13 cellular contexts compared by ENCODE assay signal in the genomic region with DNA sequence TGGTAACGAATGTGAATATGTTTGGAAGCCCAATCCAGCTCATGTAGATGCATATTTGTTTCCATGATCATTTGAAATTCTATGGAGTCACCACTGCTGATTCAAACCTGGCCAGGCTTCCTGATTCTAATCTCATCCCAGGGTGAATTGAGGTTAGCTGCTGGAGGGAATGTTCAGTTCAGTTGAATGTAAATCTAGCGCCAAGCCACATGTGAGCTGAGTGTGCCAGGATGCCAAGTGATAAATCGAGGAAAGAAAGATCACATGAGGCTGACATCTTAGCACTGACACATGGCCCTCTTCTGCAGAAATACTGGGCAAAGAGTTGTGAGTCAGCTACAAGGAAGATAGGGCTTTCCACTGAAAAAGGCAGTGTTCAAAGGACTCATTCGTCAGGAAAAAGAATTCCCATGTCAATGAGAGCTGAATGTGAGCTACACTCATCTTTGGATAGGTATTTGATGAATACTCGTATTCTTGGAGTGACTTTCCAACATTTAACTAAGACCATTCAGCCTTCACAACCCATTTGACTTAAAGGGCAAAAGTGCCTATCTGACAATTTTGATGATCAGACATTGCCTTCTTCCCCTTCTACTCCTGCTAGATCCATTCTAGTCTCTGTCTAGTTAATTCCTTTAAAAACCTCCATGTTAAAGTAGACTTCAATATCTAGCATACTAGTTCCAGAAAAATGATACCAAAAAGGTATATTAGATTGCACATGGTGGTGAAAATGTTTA.
DNase-seq lines count a peak whose midpoint lies in the region; ATAC-seq and TF ChIP-seq lines count a peak whose summit lies in the region.
"Had no signal": no experiment of that assay in that cellular context is flagged by ENCODE, and none has a peak within 500 bp of the region (broad histone marks: within the 10 kb centered on the region; RNA-seq: fewer than 3 reads in every experiment).

No MANE protein-coding gene starts in this region.

- ATAC-seq in GM21390 (IDR thresholded peaks at IDR 0.05; ENCODE audit: unreplicated experiment), result no peak
- ATAC-seq: activated CD4-positive, CD25-positive, alpha-beta regulatory T cell treated with anti-CD3 and anti-CD28 coated beads, Interleukin-2, amount 50 U/mL, for 24 hours had no signal

- no peak overlapping the region for H3K9ac ChIP-seq in H9 (ENCODE audit: extremely low read depth, insufficient read length, low read length)
- H3K9ac ChIP-seq: BLaER1 treated with 17β-estradiol and CSF1 and Interleukin-3, amounts not matched to agents 10 nM and 100 nM had no signal

- H2BK20ac ChIP-seq in H9 (ENCODE audit: low read depth, low read length, poor library complexity, severe bottlenecking), result no peak overlapping the region

- H2AFZ ChIP-seq in ACC112 (ENCODE audit: low read length, unreplicated experiment) (peak overlapping the region; percentile 24), H9 (ENCODE audit: low read length) (no peak overlapping the region)

- H3K36me3 Mint-ChIP-seq in H9 (ENCODE audit: insufficient read depth in 1 of 3, low read depth in 3 of 3), result no peaks in the 10 kb centered on the region

- H3K4me2 ChIP-seq in H9 (ENCODE audit: insufficient read depth, insufficient read length, low read length), result no peak overlapping the region
- H3K4me2 ChIP-seq: BLaER1 treated with 17β-estradiol and CSF1 and Interleukin-3, amounts not matched to agents 10 nM and 100 nM had no signal

- no peaks in the 10 kb centered on the region; the same call in 1 of the 2 replicates for H3K36me3 ChIP-seq in ACC112 (ENCODE audit: insufficient read depth, low read length)
- H3K36me3 ChIP-seq: BLaER1 treated with 17β-estradiol and CSF1 and Interleukin-3, amounts not matched to agents 10 nM and 100 nM; thyroid gland had no signal

- H3K4ac ChIP-seq in H9 (ENCODE audit: low read depth, low read length), result no peak overlapping the region

- no peak overlapping the region for H3K23ac ChIP-seq in H9 (ENCODE audit: insufficient read length, low read depth, low read length)

- H3K14ac ChIP-seq in H9 (ENCODE audit: insufficient read depth, low read length), result no peak overlapping the region

- no peak overlapping the region for H2BK5ac ChIP-seq in H9 (ENCODE audit: insufficient read length, low read length)

- H2BK15ac ChIP-seq in H9 (ENCODE audit: low read depth, low read length), result no peak overlapping the region

- H2BK120ac ChIP-seq in H9 (ENCODE audit: low read depth, low read length, poor library complexity, severe bottlenecking), result no peak overlapping the region

- no peak overlapping the region for H4K91ac ChIP-seq in H9 (ENCODE audit: insufficient read length, low read depth, low read length)

- no peaks in the 10 kb centered on the region for H3K9me3 ChIP-seq in H9 (ENCODE audit: control insufficient read depth, low read depth, low read length)
- H3K9me3 ChIP-seq: BLaER1 treated with 17β-estradiol and CSF1 and Interleukin-3, amounts not matched to agents 10 nM and 100 nM; thyroid gland had no signal

- H3K4me3 Mint-ChIP-seq in H9, result no peak overlapping the region

- no peaks in the 10 kb centered on the region for H4K20me1 ChIP-seq in H9 (ENCODE audit: control insufficient read depth, insufficient read depth, insufficient read length)
- H4K20me1 ChIP-seq: BLaER1 treated with 17β-estradiol and CSF1 and Interleukin-3, amounts not matched to agents 10 nM and 100 nM had no signal

- H3K27me3 Mint-ChIP-seq in H9 (ENCODE audit: low read depth), result no peaks in the 10 kb centered on the region; the same call in 1 of the 2 replicates

- peak overlapping the region; percentile 91 for H3K27ac ChIP-seq in ACC112 (ENCODE audit: low read depth, low read length)
- no peak overlapping the region for H3K27ac ChIP-seq in H9 (ENCODE audit: insufficient read length, low read depth, low read length)
- H3K27ac ChIP-seq in angular gyrus (ENCODE audit: low read depth, low read length), result peak overlapping the region; percentile 9
- H3K27ac ChIP-seq: BLaER1 treated with 17β-estradiol and CSF1 and Interleukin-3, amounts not matched to agents 10 nM and 100 nM; thyroid gland had no signal

- peak overlapping the region in 2 of 3 experiments; percentile 62 to 66; a peak in 2 of 7 replicates for H3K27ac Mint-ChIP-seq in H9

- H3K27me3 ChIP-seq in ACC112 (ENCODE audit: insufficient read depth, low read length) (no peaks in the 10 kb centered on the region), H9 (ENCODE audit: insufficient read depth, low read length) (no peaks in the 10 kb centered on the region)
- H3K27me3 ChIP-seq: BLaER1 treated with 17β-estradiol and CSF1 and Interleukin-3, amounts not matched to agents 10 nM and 100 nM; thyroid gland had no signal

- no peak overlapping the region for H3K18ac ChIP-seq in H9 (ENCODE audit: insufficient read length, low read depth, low read length)

- H3K4me1 ChIP-seq in ACC112 (ENCODE audit: control insufficient read depth, insufficient read depth, low read length, unreplicated experiment) (peaks cover 19% of the 10 kb centered on the region), H9 (ENCODE audit: insufficient read depth, low read length) (no peaks in the 10 kb centered on the region; the same call in 1 of the 2 replicates)
- H3K4me1 ChIP-seq: BLaER1 treated with 17β-estradiol and CSF1 and Interleukin-3, amounts not matched to agents 10 nM and 100 nM; thyroid gland had no signal

- H3K4me1 Mint-ChIP-seq in H9, result peaks cover 6 to 8% of the 10 kb centered on the region in 2 experiments

- no peaks in the 10 kb centered on the region for H3K23me2 ChIP-seq in H9 (ENCODE audit: insufficient read length, low read depth, low read length, poor library complexity, severe bottlenecking)

- WGBS in H9 (ENCODE audit: extremely low coverage, insufficient read length, low lambda C conversion rate), result no CpG with 5 or more reads among the region's 5 CpGs

- H3T11ph ChIP-seq in H9 (ENCODE audit: low read length), result no peak overlapping the region

- H3K79me1 ChIP-seq in H9 (ENCODE audit: insufficient read depth, low read depth, low read length, poor library complexity, severe bottlenecking), result no peaks in the 10 kb centered on the region

- H3K56ac ChIP-seq in H9 (ENCODE audit: insufficient read length, low read depth, low read length), result no peak overlapping the region

- H2BK12ac ChIP-seq in H9 (ENCODE audit: insufficient read length, low read depth, low read length), result no peak overlapping the region

- no peak for TF ChIP-seq CTCF in H9 (conservative IDR thresholded peaks at IDR 0.05)

- no peak overlapping the region for H3K4me3 ChIP-seq in ACC112 (ENCODE audit: low read depth, low read length)
- H3K4me3 ChIP-seq: BLaER1 treated with 17β-estradiol and CSF1 and Interleukin-3, amounts not matched to agents 10 nM and 100 nM; thyroid gland had no signal

- no peaks in the 10 kb centered on the region for H3K9me3 Mint-ChIP-seq in H9

- no peaks in the 10 kb centered on the region for H3K79me2 ChIP-seq in ACC112 (ENCODE audit: control insufficient read depth, insufficient read depth, low read length, unreplicated experiment)
- H3K79me2 ChIP-seq in H9 (ENCODE audit: insufficient read depth, low read length), result no peaks in the 10 kb centered on the region

- H2AK5ac ChIP-seq in H9 (ENCODE audit: insufficient read length, low read length), result no peak overlapping the region

- DNase-seq in H9 (no peak), glomerular endothelial cell (ENCODE audit: extremely low read depth, low read depth, low spot score) (peak; percentile 91), putamen (ENCODE audit: low spot score) (no peak), UCSD-AML1 (lab: John Stamatoyannopoulos, UW; ENCODE audit: unreplicated experiment) (no peak), CD1c-positive myeloid dendritic cell (ENCODE audit: extremely low spot score) (no peak)
- DNase-seq: NCI-H2227 treated with DMSO at 0.1 percent for 48 hours, retina, thyroid gland had no signal

- H4K5ac ChIP-seq in H9 (ENCODE audit: insufficient read length, low read depth, low read length), result no peak overlapping the region

- no peak overlapping the region for H4K8ac ChIP-seq in H9 (replicated peaks; ENCODE audit: insufficient read length, low read depth, low read length)
